ENCODE assay signal across 17 cellular contexts in genomic region chr21:26123012-26123411, GRCh38.
"Had no signal": no experiment of that assay in that cellular context is flagged by ENCODE, and none has a peak within 500 bp of the region (broad histone marks: within the 10 kb centered on the region; RNA-seq: fewer than 3 reads in every experiment).

No MANE protein-coding gene starts in this region.

- H3K36me3 ChIP-seq: thyroid gland had no signal

- H3K9me3 ChIP-seq: thyroid gland had no signal

- H3K27ac Mint-ChIP-seq: activated naive CD8-positive, alpha-beta T cell treated with anti-CD3 and anti-CD28 coated beads, Interleukin-2, amount 10 ng/mL, durations not matched to agents 7 days and 5 days; naive thymus-derived CD8-positive, alpha-beta T cell; stimulated activated naive B cell treated with anti-CD40 and anti-IgM and Interleukin-4, amounts not matched to agents 10 μg/mL and 1 μg/mL and 100 μg/mL, for 72 hours had no signal

- H3K27me3 ChIP-seq: thyroid gland had no signal

- H3K27me3 Mint-ChIP-seq: activated naive CD8-positive, alpha-beta T cell treated with anti-CD3 and anti-CD28 coated beads, Interleukin-2, amount 10 ng/mL, durations not matched to agents 7 days and 5 days; naive thymus-derived CD8-positive, alpha-beta T cell; stimulated activated naive B cell treated with anti-CD40 and anti-IgM and Interleukin-4, amounts not matched to agents 10 μg/mL and 1 μg/mL and 100 μg/mL, for 72 hours had no signal

- H3K4me3 Mint-ChIP-seq: activated naive CD8-positive, alpha-beta T cell treated with anti-CD3 and anti-CD28 coated beads, Interleukin-2, amount 10 ng/mL, durations not matched to agents 7 days and 5 days; naive thymus-derived CD8-positive, alpha-beta T cell; stimulated activated naive B cell treated with anti-CD40 and anti-IgM and Interleukin-4, amounts not matched to agents 10 μg/mL and 1 μg/mL and 100 μg/mL, for 72 hours had no signal

- H3K36me3 Mint-ChIP-seq: activated naive CD8-positive, alpha-beta T cell treated with anti-CD3 and anti-CD28 coated beads, Interleukin-2, amount 10 ng/mL, durations not matched to agents 7 days and 5 days; naive thymus-derived CD8-positive, alpha-beta T cell had no signal

- H3K27ac ChIP-seq: parathyroid adenoma had no signal

- ATAC-seq: left lobe of liver; naive thymus-derived CD8-positive, alpha-beta T cell; stimulated activated naive B cell treated with anti-CD40 and anti-IgM and Interleukin-4, amounts not matched to agents 10 μg/mL and 1 μg/mL and 100 μg/mL, for 72 hours had no signal

- H3K9me3 Mint-ChIP-seq: activated naive CD8-positive, alpha-beta T cell treated with anti-CD3 and anti-CD28 coated beads, Interleukin-2, amount 10 ng/mL, durations not matched to agents 7 days and 5 days; naive thymus-derived CD8-positive, alpha-beta T cell; stimulated activated naive B cell treated with anti-CD40 and anti-IgM and Interleukin-4, amounts not matched to agents 10 μg/mL and 1 μg/mL and 100 μg/mL, for 72 hours had no signal

- H3K4me3 ChIP-seq: thyroid gland had no signal

- H3K4me1 ChIP-seq: parathyroid adenoma had no signal

- DNase-seq: activated CD4-positive, alpha-beta T cell treated with anti-CD3 and anti-CD28 coated beads, Interleukin-2, amount 50 U/mL, for 1 hour; activated CD8-positive, alpha-beta memory T cell treated with anti-CD3 and anti-CD28 coated beads for 24 hours; activated naive CD4-positive, alpha-beta T cell; activated naive CD8-positive, alpha-beta T cell treated with anti-CD3 and anti-CD28 coated beads, Interleukin-2, amount 10 ng/mL, durations not matched to agents 7 days and 5 days; aorta; foreskin melanocyte; head of caudate nucleus; islet precursor cell; mammary epithelial cell; naive thymus-derived CD8-positive, alpha-beta T cell; stimulated activated CD4-positive, alpha-beta T cell treated with anti-CD3 and anti-CD28 coated beads, Interleukin-15, amount 100 ng/mL, for 24 hours; stimulated activated CD4-positive, alpha-beta T cell treated with anti-CD3 and anti-CD28 coated beads, Interleukin-4, amount 100 ng/mL, for 1 hour; stimulated activated naive B cell treated with anti-CD40 and anti-IgM and Interleukin-4, amounts not matched to agents 10 μg/mL and 1 μg/mL and 100 μg/mL, for 72 hours; T-helper 2 cell; thyroid gland had no signal
